10 cellular contexts compared by ENCODE assay signal in the genomic region with DNA sequence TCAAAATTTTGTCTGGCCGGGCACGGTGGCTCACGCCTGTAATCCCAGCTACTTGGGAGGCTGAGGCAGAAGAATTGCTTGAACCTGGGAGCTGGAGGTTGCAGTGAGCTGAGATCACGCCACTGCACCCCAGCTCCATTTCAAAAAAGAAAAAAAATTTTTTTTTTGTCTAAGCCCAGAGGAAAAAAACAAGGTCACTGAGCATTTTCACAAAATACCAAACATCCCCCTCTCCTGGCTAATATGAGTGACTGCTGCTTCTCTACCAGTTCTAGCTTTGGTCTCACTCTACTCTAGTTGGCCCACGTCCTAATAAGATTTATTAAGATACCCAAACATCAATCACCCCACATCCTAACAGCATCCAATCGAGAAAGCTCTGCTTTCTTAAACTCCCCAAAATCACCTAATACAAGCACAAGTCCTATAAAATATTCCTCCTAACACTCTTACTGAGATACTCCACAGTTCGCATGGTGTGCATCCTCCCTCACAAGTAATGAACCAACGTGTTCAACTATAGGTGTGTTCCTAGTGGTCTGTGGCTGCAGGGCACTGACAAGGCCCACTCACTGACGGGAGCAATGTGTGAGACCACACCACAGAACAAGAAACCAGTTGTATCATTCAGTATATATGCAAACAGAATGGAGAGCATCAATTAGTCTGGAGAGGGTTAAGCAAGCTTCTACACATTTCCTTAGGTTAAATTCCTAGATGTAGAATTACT.
A peak's percentile ranks its signal among the peaks of the same experiment; 100 is the strongest.
DNase-seq lines count a peak whose midpoint lies in the region; ATAC-seq and TF ChIP-seq lines count a peak whose summit lies in the region.
"Had no signal": no experiment of that assay in that cellular context is flagged by ENCODE, and none has a peak within 500 bp of the region (broad histone marks: within the 10 kb centered on the region; RNA-seq: fewer than 3 reads in every experiment).

No MANE protein-coding gene starts in this region.

- H3K4me2 ChIP-seq in GM23338: no peak overlapping the region

- no peaks in the 10 kb centered on the region for H3K79me2 ChIP-seq in GM23338 (replicated peaks; ENCODE audit: insufficient read depth)

- no peaks in the 10 kb centered on the region for H3K27me3 ChIP-seq in GM23338 (ENCODE audit: insufficient read depth)

- no peaks in the 10 kb centered on the region for H3F3A ChIP-seq in GM23338 (replicated peaks; ENCODE audit: low read depth)

- DNase-seq in AG20443 (ENCODE audit: low spot score) (peak; percentile 18), GM23338 (ENCODE audit: low spot score) (peak; percentile 46), left lobe of liver (ENCODE audit: low spot score) (no peak), epidermal melanocyte (ENCODE audit: insufficient read length, low spot score) (no peak), SK-N-DZ (ENCODE audit: low spot score) (no peak)
- no peak for DNase-seq in activated T-cell treated with anti-CD3 and anti-CD28 coated beads, Interleukin-2, amount 50 U/mL, for 72 hours
- DNase-seq: effector CD4-positive, alpha-beta T cell had no signal

- no peaks in the 10 kb centered on the region for H3K36me3 Mint-ChIP-seq in GM23338 (ENCODE audit: low read depth)
- H3K36me3 Mint-ChIP-seq in activated T-cell treated with anti-CD3 and anti-CD28 coated beads, Interleukin-2, amount 50 U/mL, for 72 hours (ENCODE audit: insufficient read depth in 2 of 2): peaks cover 5 to 14% of the 10 kb centered on the region in 2 donors

- no peak overlapping the region for H3K4me3 ChIP-seq in GM23338

- no peaks in the 10 kb centered on the region for H3K36me3 ChIP-seq in GM23338 (ENCODE audit: insufficient read depth)

- peak; percentile 62 for ATAC-seq in GM23338
- peak; percentile 43 to 51 for ATAC-seq in activated T-cell treated with anti-CD3 and anti-CD28 coated beads, Interleukin-2, amount 50 U/mL, for 72 hours (replicated peaks in 1 of 2)
- peak; percentile 24 for ATAC-seq in left lobe of liver
- no peak for ATAC-seq in HG03342 (IDR thresholded peaks at IDR 0.05; ENCODE audit: unreplicated experiment)
- ATAC-seq in HG02840 (IDR thresholded peaks at IDR 0.05; ENCODE audit: low FRiP score, unreplicated experiment): no peak

- no peak overlapping the region for H3K4me3 Mint-ChIP-seq in GM23338
- H3K4me3 Mint-ChIP-seq in activated T-cell treated with anti-CD3 and anti-CD28 coated beads, Interleukin-2, amount 50 U/mL, for 72 hours: no peak overlapping the region

- no peaks in the 10 kb centered on the region for H3K9me2 ChIP-seq in GM23338 (ENCODE audit: insufficient read depth)

- H4K20me1 ChIP-seq in GM23338 (replicated peaks; ENCODE audit: insufficient read depth): no peaks in the 10 kb centered on the region

- H3K27ac ChIP-seq in GM23338 (ENCODE audit: low read depth): 0 out of 2 replicates have a peak overlapping the region, but pooled peaks have one; percentile 27
- H3K27ac ChIP-seq: HL-60 had no signal

- no peaks in the 10 kb centered on the region for H3K4me1 Mint-ChIP-seq in GM23338
- H3K4me1 Mint-ChIP-seq in activated T-cell treated with anti-CD3 and anti-CD28 coated beads, Interleukin-2, amount 50 U/mL, for 72 hours (ENCODE audit: low read depth): peaks cover 19% of the 10 kb centered on the region

- no peaks in the 10 kb centered on the region for H3K4me1 ChIP-seq in GM23338 (ENCODE audit: insufficient read depth)

- peak; percentile 46 to 50 for TF ChIP-seq CTCF in GM23338 (conservative IDR thresholded peaks at IDR 0.05; ENCODE audit: low read depth in 2 of 2)

- no peak overlapping the region for H2AFZ ChIP-seq in GM23338

- H3K9me3 Mint-ChIP-seq in GM23338: no peaks in the 10 kb centered on the region
- no peaks in the 10 kb centered on the region for H3K9me3 Mint-ChIP-seq in activated T-cell treated with anti-CD3 and anti-CD28 coated beads, Interleukin-2, amount 50 U/mL, for 72 hours

- H3K27me3 Mint-ChIP-seq in GM23338 (ENCODE audit: insufficient read depth, low read depth, poor library complexity): no peaks in the 10 kb centered on the region
- H3K27me3 Mint-ChIP-seq in activated T-cell treated with anti-CD3 and anti-CD28 coated beads, Interleukin-2, amount 50 U/mL, for 72 hours (ENCODE audit: low read depth): no peaks in the 10 kb centered on the region

- H3K27ac Mint-ChIP-seq in GM23338: peak overlapping the region; percentile 60; the same call in 1 of the 2 replicates
- H3K27ac Mint-ChIP-seq in activated T-cell treated with anti-CD3 and anti-CD28 coated beads, Interleukin-2, amount 50 U/mL, for 72 hours: peak overlapping the region; percentile 58

TF ChIP-seq in GM23338, 12 proteins besides CTCF, POLR2A, EP300 and RAD21 (continues in another document):
- TF ChIP-seq NANOG (IDR thresholded peaks at IDR 0.05; ENCODE audit: borderline replicate concordance) (no peak), EZH2 (IDR thresholded peaks at IDR 0.05; ENCODE audit: low read depth, unreplicated experiment) (no peak), ZNF114 (CRISPR knock-in tag; IDR thresholded peaks at IDR 0.05) (no peak), CREB1 (CRISPR knock-in tag; IDR thresholded peaks at IDR 0.05; ENCODE audit: low read depth) (no peak), EZH2phosphoT487 (IDR thresholded peaks at IDR 0.05; ENCODE audit: unreplicated experiment) (no peak), POLR2AphosphoS5 (IDR thresholded peaks at IDR 0.05; ENCODE audit: low read depth) (no peak)
- TF ChIP-seq, protein P1, sequence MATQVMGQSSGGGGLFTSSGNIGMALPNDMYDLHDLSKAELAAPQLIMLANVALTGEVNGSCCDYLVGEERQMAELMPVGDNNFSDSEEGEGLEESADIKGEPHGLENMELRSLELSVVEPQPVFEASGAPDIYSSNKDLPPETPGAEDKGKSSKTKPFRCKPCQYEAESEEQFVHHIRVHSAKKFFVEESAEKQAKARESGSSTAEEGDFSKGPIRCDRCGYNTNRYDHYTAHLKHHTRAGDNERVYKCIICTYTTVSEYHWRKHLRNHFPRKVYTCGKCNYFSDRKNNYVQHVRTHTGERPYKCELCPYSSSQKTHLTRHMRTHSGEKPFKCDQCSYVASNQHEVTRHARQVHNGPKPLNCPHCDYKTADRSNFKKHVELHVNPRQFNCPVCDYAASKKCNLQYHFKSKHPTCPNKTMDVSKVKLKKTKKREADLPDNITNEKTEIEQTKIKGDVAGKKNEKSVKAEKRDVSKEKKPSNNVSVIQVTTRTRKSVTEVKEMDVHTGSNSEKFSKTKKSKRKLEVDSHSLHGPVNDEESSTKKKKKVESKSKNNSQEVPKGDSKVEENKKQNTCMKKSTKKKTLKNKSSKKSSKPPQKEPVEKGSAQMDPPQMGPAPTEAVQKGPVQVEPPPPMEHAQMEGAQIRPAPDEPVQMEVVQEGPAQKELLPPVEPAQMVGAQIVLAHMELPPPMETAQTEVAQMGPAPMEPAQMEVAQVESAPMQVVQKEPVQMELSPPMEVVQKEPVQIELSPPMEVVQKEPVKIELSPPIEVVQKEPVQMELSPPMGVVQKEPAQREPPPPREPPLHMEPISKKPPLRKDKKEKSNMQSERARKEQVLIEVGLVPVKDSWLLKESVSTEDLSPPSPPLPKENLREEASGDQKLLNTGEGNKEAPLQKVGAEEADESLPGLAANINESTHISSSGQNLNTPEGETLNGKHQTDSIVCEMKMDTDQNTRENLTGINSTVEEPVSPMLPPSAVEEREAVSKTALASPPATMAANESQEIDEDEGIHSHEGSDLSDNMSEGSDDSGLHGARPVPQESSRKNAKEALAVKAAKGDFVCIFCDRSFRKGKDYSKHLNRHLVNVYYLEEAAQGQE (IDR thresholded peaks at IDR 0.05; ENCODE audit: unreplicated experiment): no peak

Comparison
In these comparisons a context has a peak if more than half of its experiments do, and no peak if none do; other contexts are left out.
1. DNase-seq: peak in AG20443 (single experiment) and GM23338 (single experiment); none in activated T-cell treated with anti-CD3 and anti-CD28 coated beads, Interleukin-2, amount 50 U/mL, for 72 hours (0 of 2), left lobe of liver (single experiment), epidermal melanocyte (single experiment) and SK-N-DZ (single experiment).
2. ATAC-seq: peak in GM23338 (single experiment), activated T-cell treated with anti-CD3 and anti-CD28 coated beads, Interleukin-2, amount 50 U/mL, for 72 hours (2 of 2) and left lobe of liver (single experiment); none in HG03342 (single experiment) and HG02840 (single experiment).